Comparison of ENCODE assay signal across 1 cellular context in genomic region chr6:126076992-126077664, GRCh38.
TF ChIP-seq lines count a peak whose summit lies in the region.

No MANE protein-coding gene starts in this region.

TF ChIP-seq in liver, 16 proteins besides CTCF, POLR2A, EP300 and RAD21:
- peak; percentile 62 for TF ChIP-seq SP1 (IDR thresholded peaks at IDR 0.05)
- TF ChIP-seq HNF4A (conservative IDR thresholded peaks at IDR 0.05) = peak; percentile 55 to 60
- peak; percentile 65 for TF ChIP-seq ZBTB33 (IDR thresholded peaks at IDR 0.05)
- TF ChIP-seq GABPA (IDR thresholded peaks at IDR 0.05 in 1 of 2, conservative IDR thresholded peaks at IDR 0.05 in 1 of 2) = no peak
- TF ChIP-seq FOXA1 (IDR thresholded peaks at IDR 0.05) = peak; percentile 60
- TF ChIP-seq NR2F2 (IDR thresholded peaks at IDR 0.05) = no peak
- peak in 1 of 2 donors; percentile 73 for TF ChIP-seq JUND (IDR thresholded peaks at IDR 0.05)
- peak; percentile 65 for TF ChIP-seq YY1 (IDR thresholded peaks at IDR 0.05)
- no peak for TF ChIP-seq ATF3 (IDR thresholded peaks at IDR 0.05)
- peak; percentile 66 for TF ChIP-seq MAX (IDR thresholded peaks at IDR 0.05)
- no peak for TF ChIP-seq HNF4G (IDR thresholded peaks at IDR 0.05)
- no peak for TF ChIP-seq TAF1 (conservative IDR thresholded peaks at IDR 0.05)
- peak; percentile 61 for TF ChIP-seq FOXA2 (IDR thresholded peaks at IDR 0.05)
- peak; percentile 57 to 79 for TF ChIP-seq RXRA (IDR thresholded peaks at IDR 0.05)
- TF ChIP-seq EGR1 (IDR thresholded peaks at IDR 0.05; ENCODE audit: low read depth in 2 of 2) = peak in 1 of 2 donors; percentile 40
- TF ChIP-seq REST (IDR thresholded peaks at IDR 0.05) = no peak
